ENCODE assay signal across 1 cellular context in genomic region chr7:36987363-36987724, GRCh38.
TF ChIP-seq lines count a peak whose summit lies in the region.

No MANE protein-coding gene starts in this region.

TF ChIP-seq in GM23338, 12 proteins besides CTCF, POLR2A, EP300 and RAD21 (continued from another document):
- TF ChIP-seq ZNF462 (CRISPR knock-in tag; IDR thresholded peaks at IDR 0.05), result no peak
- no peak for TF ChIP-seq JUNB (IDR thresholded peaks at IDR 0.05; ENCODE audit: unreplicated experiment)
- TF ChIP-seq NANOG (IDR thresholded peaks at IDR 0.05; ENCODE audit: borderline replicate concordance), result no peak
- TF ChIP-seq ZNF114 (CRISPR knock-in tag; IDR thresholded peaks at IDR 0.05), result no peak
- TF ChIP-seq, protein P1, sequence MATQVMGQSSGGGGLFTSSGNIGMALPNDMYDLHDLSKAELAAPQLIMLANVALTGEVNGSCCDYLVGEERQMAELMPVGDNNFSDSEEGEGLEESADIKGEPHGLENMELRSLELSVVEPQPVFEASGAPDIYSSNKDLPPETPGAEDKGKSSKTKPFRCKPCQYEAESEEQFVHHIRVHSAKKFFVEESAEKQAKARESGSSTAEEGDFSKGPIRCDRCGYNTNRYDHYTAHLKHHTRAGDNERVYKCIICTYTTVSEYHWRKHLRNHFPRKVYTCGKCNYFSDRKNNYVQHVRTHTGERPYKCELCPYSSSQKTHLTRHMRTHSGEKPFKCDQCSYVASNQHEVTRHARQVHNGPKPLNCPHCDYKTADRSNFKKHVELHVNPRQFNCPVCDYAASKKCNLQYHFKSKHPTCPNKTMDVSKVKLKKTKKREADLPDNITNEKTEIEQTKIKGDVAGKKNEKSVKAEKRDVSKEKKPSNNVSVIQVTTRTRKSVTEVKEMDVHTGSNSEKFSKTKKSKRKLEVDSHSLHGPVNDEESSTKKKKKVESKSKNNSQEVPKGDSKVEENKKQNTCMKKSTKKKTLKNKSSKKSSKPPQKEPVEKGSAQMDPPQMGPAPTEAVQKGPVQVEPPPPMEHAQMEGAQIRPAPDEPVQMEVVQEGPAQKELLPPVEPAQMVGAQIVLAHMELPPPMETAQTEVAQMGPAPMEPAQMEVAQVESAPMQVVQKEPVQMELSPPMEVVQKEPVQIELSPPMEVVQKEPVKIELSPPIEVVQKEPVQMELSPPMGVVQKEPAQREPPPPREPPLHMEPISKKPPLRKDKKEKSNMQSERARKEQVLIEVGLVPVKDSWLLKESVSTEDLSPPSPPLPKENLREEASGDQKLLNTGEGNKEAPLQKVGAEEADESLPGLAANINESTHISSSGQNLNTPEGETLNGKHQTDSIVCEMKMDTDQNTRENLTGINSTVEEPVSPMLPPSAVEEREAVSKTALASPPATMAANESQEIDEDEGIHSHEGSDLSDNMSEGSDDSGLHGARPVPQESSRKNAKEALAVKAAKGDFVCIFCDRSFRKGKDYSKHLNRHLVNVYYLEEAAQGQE (IDR thresholded peaks at IDR 0.05; ENCODE audit: unreplicated experiment), result no peak
- no peak for TF ChIP-seq ZNF331 (CRISPR knock-in tag; IDR thresholded peaks at IDR 0.05; ENCODE audit: low read depth)
- no peak for TF ChIP-seq CREB1 (CRISPR knock-in tag; IDR thresholded peaks at IDR 0.05; ENCODE audit: low read depth)
- TF ChIP-seq EZH2phosphoT487 (IDR thresholded peaks at IDR 0.05; ENCODE audit: unreplicated experiment), result no peak
- no peak for TF ChIP-seq POLR2AphosphoS5 (IDR thresholded peaks at IDR 0.05; ENCODE audit: low read depth)
- no peak for TF ChIP-seq STAT1 (IDR thresholded peaks at IDR 0.05; ENCODE audit: unreplicated experiment)
TF ChIP-seq in GM23338: peak in this region for 0.
